In genomic region chr17:80362428-80363119, GRCh38 we compare ENCODE assay signal across 17 cellular contexts. TPM values are rescaled to one million over a fixed set of nuclear protein-coding genes. Genes with fewer than 3 reads are reported as not detected.
DNase-seq lines count a peak whose midpoint lies in the region; ATAC-seq, FAIRE-seq and TF ChIP-seq lines count a peak whose summit lies in the region.
"Had no signal": no experiment of that assay in that cellular context is flagged by ENCODE, and none has a peak within 500 bp of the region (broad histone marks: within the 10 kb centered on the region; RNA-seq: fewer than 3 reads in every experiment).

No MANE protein-coding gene starts in this region.

- no peak for FAIRE-seq in endothelial cell of umbilical vein (lab: Jason Lieb, UNC)
- FAIRE-seq: H1 had no signal

- H3K9me1 ChIP-seq in endothelial cell of umbilical vein (replicated peaks; ENCODE audit: control insufficient read depth, extremely low read depth, insufficient read depth, low read length), result no peaks in the 10 kb centered on the region

- POLR2A ChIA-PET in endothelial cell of umbilical vein (lab: Charles Lee), result no interaction called here

- no peaks in the 10 kb centered on the region for H3K4me1 Mint-ChIP-seq in activated T-cell treated with anti-CD3 and anti-CD28 coated beads, Interleukin-2, amount 50 U/mL, for 72 hours (ENCODE audit: low read depth)

- H3K9me3 ChIP-seq in endothelial cell of umbilical vein (replicated peaks; ENCODE audit: control insufficient read depth, insufficient read depth, low read length) (no peaks in the 10 kb centered on the region), upper lobe of right lung (no peaks in the 10 kb centered on the region)

- H2AFZ ChIP-seq in endothelial cell of umbilical vein (ENCODE audit: low read depth, low read length), result no peak overlapping the region

- BruUV-seq in endothelial cell of umbilical vein (replicated peaks; lab: Mats Ljungman, UMichigan), result no TSS peak

- no peak overlapping the region for H3K4me3 Mint-ChIP-seq in activated T-cell treated with anti-CD3 and anti-CD28 coated beads, Interleukin-2, amount 50 U/mL, for 72 hours
- H3K4me3 Mint-ChIP-seq: nephron progenitor cell had no signal

- DNase-seq in activated T-cell treated with anti-CD3 and anti-CD28 coated beads, Interleukin-2, amount 50 U/mL, for 72 hours, result no peak
- DNase-seq in activated T-cell treated with anti-CD3 and anti-CD28 coated beads, Interleukin-2, amount 50 U/mL, for 48 hours, result no peak
- DNase-seq in endothelial cell of umbilical vein (ENCODE audit: low read depth, low spot score), result peak; percentile 26
- no peak for DNase-seq in left lobe of liver (ENCODE audit: low spot score)
- DNase-seq in upper lobe of right lung, result no peak
- DNase-seq in RPMI8226, result no peak
- DNase-seq: GDM1; hippocampal formation; NCI-H2107; nephron progenitor cell; NK-92 treated with Interleukin-12 subunit alpha and Interleukin-12 subunit beta, amount 100 ng/mL, for 24 hours had no signal

- no peak overlapping the region for H3K4me2 ChIP-seq in endothelial cell of umbilical vein (ENCODE audit: insufficient read depth, low read length)
- H3K4me2 ChIP-seq: A549 had no signal

- no peaks in the 10 kb centered on the region for H3K9me3 Mint-ChIP-seq in activated T-cell treated with anti-CD3 and anti-CD28 coated beads, Interleukin-2, amount 50 U/mL, for 72 hours
- H3K9me3 Mint-ChIP-seq: nephron progenitor cell had no signal

- no peak overlapping the region for H3K9ac ChIP-seq in endothelial cell of umbilical vein (replicated peaks; ENCODE audit: extremely low read depth, insufficient read depth, low read length)

- H3K79me2 ChIP-seq in endothelial cell of umbilical vein (ENCODE audit: control insufficient read depth, insufficient read depth, low read length), result no peaks in the 10 kb centered on the region

- H3K27me3 ChIP-seq in endothelial cell of umbilical vein (ENCODE audit: control insufficient read depth in 2 of 2, insufficient read depth in 2 of 2, low read length in 2 of 2) (no peaks in the 10 kb centered on the region), upper lobe of right lung (no peaks in the 10 kb centered on the region)

- intact Hi-C loops in endothelial cell of umbilical vein (cut with micrococcal nuclease), result loop anchor here (10.0 kb wide), 1 partner anchor 258 kb away; the partner anchor contains the start of gene GAA
- intact Hi-C loops in upper lobe of right lung (cut with DNase I), result no loop called here

- peak overlapping the region; percentile 28 for H3K27ac Mint-ChIP-seq in activated T-cell treated with anti-CD3 and anti-CD28 coated beads, Interleukin-2, amount 50 U/mL, for 72 hours
- H3K27ac Mint-ChIP-seq: nephron progenitor cell had no signal

- H3K27me3 Mint-ChIP-seq in activated T-cell treated with anti-CD3 and anti-CD28 coated beads, Interleukin-2, amount 50 U/mL, for 72 hours (ENCODE audit: low read depth), result no peaks in the 10 kb centered on the region

- CTCF ChIA-PET in endothelial cell of umbilical vein (lab: Charles Lee), result interaction anchor here (1.2 to 4.9 kb wide), 6 partner anchors 12 to 280 kb away, joined by 3 to 46 read pairs (median 4); partner anchors contain the start of gene GAA

- dilution Hi-C loops in endothelial cell of umbilical vein (cut with MboI; ENCODE audit: extremely low pct_ligation_motif_present, low sequenced_read_pairs), result no loop called here

- H3K27ac ChIP-seq in endothelial cell of umbilical vein (ENCODE audit: insufficient read depth, low read depth, low read length), result no peak overlapping the region
- peak overlapping the region; percentile 36 for H3K27ac ChIP-seq in upper lobe of right lung
- H3K27ac ChIP-seq: A549, SK-N-MC, skin epidermis had no signal

- no peak overlapping the region for H3K4me3 ChIP-seq in endothelial cell of umbilical vein (replicated peaks in 1 of 3; ENCODE audit: insufficient read depth in 1 of 3, low read depth in 1 of 3, low read length in 3 of 3)
- H3K4me3 ChIP-seq in upper lobe of right lung, result no peak overlapping the region
- H3K4me3 ChIP-seq: A549, SK-N-MC, skin epidermis had no signal

- TF ChIP-seq POLR2A in endothelial cell of umbilical vein (IDR thresholded peaks at IDR 0.05; ENCODE audit: low read depth, low read length), result no peak

- H4K20me1 ChIP-seq in endothelial cell of umbilical vein (replicated peaks; ENCODE audit: control insufficient read depth, extremely low read depth, insufficient read depth, low read length), result no peaks in the 10 kb centered on the region

- H3K36me3 ChIP-seq in endothelial cell of umbilical vein (ENCODE audit: control insufficient read depth in 2 of 2, extremely low read depth in 1 of 2, insufficient read depth in 2 of 2, low read length in 2 of 2) (peaks cover 19 to 59% of the 10 kb centered on the region in 2 experiments), upper lobe of right lung (peaks cover 100% of the 10 kb centered on the region)

- no peaks in the 10 kb centered on the region for H3K4me1 ChIP-seq in endothelial cell of umbilical vein (ENCODE audit: control insufficient read depth, extremely low read depth, insufficient read depth, low read length)
- peaks cover 12% of the 10 kb centered on the region for H3K4me1 ChIP-seq in upper lobe of right lung
- H3K4me1 ChIP-seq: A549 had no signal

- no peak for TF ChIP-seq CTCF in endothelial cell of umbilical vein (IDR thresholded peaks at IDR 0.05; ENCODE audit: extremely low read depth in 1 of 2, insufficient read depth in 1 of 2, low read depth in 1 of 2, low read length in 2 of 2)
- no peak for TF ChIP-seq CTCF in upper lobe of right lung (IDR thresholded peaks at IDR 0.05)

- no peak for ATAC-seq in activated T-cell treated with anti-CD3 and anti-CD28 coated beads, Interleukin-2, amount 50 U/mL, for 72 hours (replicated peaks in 1 of 2)
- ATAC-seq in left lobe of liver (peak; percentile 52), upper lobe of right lung (no peak), HG02840 (IDR thresholded peaks at IDR 0.05; ENCODE audit: low FRiP score, unreplicated experiment) (no peak), GM21381 (IDR thresholded peaks at IDR 0.05; ENCODE audit: unreplicated experiment) (no peak)

- H3K36me3 Mint-ChIP-seq in activated T-cell treated with anti-CD3 and anti-CD28 coated beads, Interleukin-2, amount 50 U/mL, for 72 hours (ENCODE audit: insufficient read depth in 2 of 2), result peaks cover 26 to 61% of the 10 kb centered on the region in 2 donors

TF ChIP-seq in endothelial cell of umbilical vein, 7 proteins besides CTCF, POLR2A, EP300 and RAD21:
- no peak for TF ChIP-seq POLR2AphosphoS5 (IDR thresholded peaks at IDR 0.05; ENCODE audit: insufficient read depth, low read depth, low read length)
- TF ChIP-seq FOS (IDR thresholded peaks at IDR 0.05; ENCODE audit: borderline replicate concordance, insufficient read depth, low read length), result no peak
- no peak for TF ChIP-seq GATA2 (IDR thresholded peaks at IDR 0.05; ENCODE audit: insufficient read depth, insufficient read length, low read depth, low read length)
- no peak for TF ChIP-seq EZH2 (IDR thresholded peaks at IDR 0.05; ENCODE audit: borderline replicate concordance, low read depth, low read length, severe bottlenecking)
- TF ChIP-seq MAX (IDR thresholded peaks at IDR 0.05; ENCODE audit: insufficient read depth, insufficient read length), result no peak
- no peak for TF ChIP-seq MYC (IDR thresholded peaks at IDR 0.05; ENCODE audit: low read depth, low read length)
- no peak for TF ChIP-seq JUN (IDR thresholded peaks at IDR 0.05; ENCODE audit: borderline replicate concordance, insufficient read depth, insufficient read length, low read depth)

RNA-seq across cellular contexts. Expression of gene ENDOV, which starts 52.4 kb away (rescaled TPM):
- 10 to 100 TPM; 25.3 to 29.0 TPM for total RNA-seq in activated T-cell treated with anti-CD3 and anti-CD28 coated beads, Interleukin-2, amount 50 U/mL, for 72 hours
- total RNA-seq in endothelial cell of umbilical vein (17.6 and 25.9 TPM in 2 replicates), left lobe of liver (15.6 TPM), upper lobe of right lung (25.1 TPM)
- 20.4 and 21.1 TPM in 2 replicates for polyA plus RNA-seq in endothelial cell of umbilical vein
- polyA plus RNA-seq in endothelial cell of umbilical vein (2011; cell fraction: cytosol; rRNA removed), result 10.0 and 15.4 TPM in 2 replicates
- 32.2 and 34.5 TPM in 2 replicates for polyA plus RNA-seq in endothelial cell of umbilical vein (2011; cell fraction: nucleus; rRNA removed)
- 11.6 and 17.0 TPM in 2 replicates for polyA plus RNA-seq in endothelial cell of umbilical vein (2012)
- polyA minus RNA-seq in endothelial cell of umbilical vein, result 17.2 and 23.8 TPM in 2 replicates
- polyA minus RNA-seq in endothelial cell of umbilical vein (2011; cell fraction: cytosol; rRNA and poly(A)+ RNA removed), result 8.7 TPM
- polyA minus RNA-seq in endothelial cell of umbilical vein (2011; cell fraction: nucleus; rRNA and poly(A)+ RNA removed), result 29.0 and 30.3 TPM in 2 replicates
